Comparison of ENCODE assay signal across 19 cellular contexts in genomic region chr7:91039033-91039432, GRCh38.
A peak's percentile ranks its signal among the peaks of the same experiment; 100 is the strongest.
DNase-seq lines count a peak whose midpoint lies in the region; ATAC-seq and FAIRE-seq lines count a peak whose summit lies in the region.
"Had no signal": no experiment of that assay in that cellular context is flagged by ENCODE, and none has a peak within 500 bp of the region (broad histone marks: within the 10 kb centered on the region; RNA-seq: fewer than 3 reads in every experiment).

No MANE protein-coding gene starts in this region.

- H3K4me3 Mint-ChIP-seq in stimulated activated memory B cell treated with anti-CD40 and anti-IgM and Interleukin-4, amounts not matched to agents 10 μg/mL and 1 μg/mL and 100 μg/mL, for 72 hours: no peak overlapping the region
- H3K4me3 Mint-ChIP-seq: activated naive CD8-positive, alpha-beta T cell treated with anti-CD3 and anti-CD28 coated beads, Interleukin-2, amount 50 U/mL, for 24 hours; activated T-cell treated with anti-CD3 and anti-CD28 coated beads, Interleukin-2, amount 50 U/mL, for 4 hours; T-helper 1 cell treated with Interleukin-12 subunit alpha and Interleukin-12 subunit beta and Interleukin-4 antibody, amounts not matched to agents 30 μg/mL and 1 μg/mL, for 36 hours had no signal

- no peak for FAIRE-seq in RCC 7860 (lab: Jason Lieb, UNC)

- no peaks in the 10 kb centered on the region for H3K27me3 Mint-ChIP-seq in stimulated activated memory B cell treated with anti-CD40 and anti-IgM and Interleukin-4, amounts not matched to agents 10 μg/mL and 1 μg/mL and 100 μg/mL, for 72 hours
- H3K27me3 Mint-ChIP-seq: activated naive CD8-positive, alpha-beta T cell treated with anti-CD3 and anti-CD28 coated beads, Interleukin-2, amount 50 U/mL, for 24 hours had no signal

- no peaks in the 10 kb centered on the region for H3K9me3 Mint-ChIP-seq in stimulated activated memory B cell treated with anti-CD40 and anti-IgM and Interleukin-4, amounts not matched to agents 10 μg/mL and 1 μg/mL and 100 μg/mL, for 72 hours
- H3K9me3 Mint-ChIP-seq: activated naive CD8-positive, alpha-beta T cell treated with anti-CD3 and anti-CD28 coated beads, Interleukin-2, amount 50 U/mL, for 24 hours; activated T-cell treated with anti-CD3 and anti-CD28 coated beads, Interleukin-2, amount 50 U/mL, for 4 hours; T-helper 1 cell treated with Interleukin-12 subunit alpha and Interleukin-12 subunit beta and Interleukin-4 antibody, amounts not matched to agents 30 μg/mL and 1 μg/mL, for 36 hours had no signal

- peaks cover 30% of the 10 kb centered on the region for H3K36me3 Mint-ChIP-seq in stimulated activated memory B cell treated with anti-CD40 and anti-IgM and Interleukin-4, amounts not matched to agents 10 μg/mL and 1 μg/mL and 100 μg/mL, for 72 hours

- peak overlapping the region; percentile 0 for H3K27ac Mint-ChIP-seq in stimulated activated memory B cell treated with anti-CD40 and anti-IgM and Interleukin-4, amounts not matched to agents 10 μg/mL and 1 μg/mL and 100 μg/mL, for 72 hours
- H3K27ac Mint-ChIP-seq: activated naive CD8-positive, alpha-beta T cell treated with anti-CD3 and anti-CD28 coated beads, Interleukin-2, amount 50 U/mL, for 24 hours; T-helper 1 cell treated with Interleukin-12 subunit alpha and Interleukin-12 subunit beta and Interleukin-4 antibody, amounts not matched to agents 30 μg/mL and 1 μg/mL, for 36 hours had no signal

- no peak for DNase-seq in RCC 7860 (ENCODE audit: low spot score)
- DNase-seq in iPS-NIHi11 (ENCODE audit: low spot score): no peak
- no peak for DNase-seq in cerebellar nuclear complex (lab: John Stamatoyannopoulos, UW)
- DNase-seq: activated CD4-positive, CD25-positive, alpha-beta regulatory T cell treated with anti-CD3 and anti-CD28 coated beads, Interleukin-2, amount 50 U/mL, for 72 hours; activated naive CD8-positive, alpha-beta T cell treated with anti-CD3 and anti-CD28 coated beads, Interleukin-2, amount 50 U/mL, for 24 hours; activated T-cell treated with anti-CD3 and anti-CD28 coated beads, Interleukin-2, amount 50 U/mL, for 4 hours; central memory CD4-positive, alpha-beta T cell; DMS79 treated with DMSO at 0.1 percent for 48 hours; gastrocnemius medialis; H7; NCI-H2081; NCI-H774; RPMI8226; stimulated activated naive CD4-positive, alpha-beta T cell treated with Interleukin-2 at 50 U/mL for 16 hours had no signal

- peak; percentile 75 for ATAC-seq in GM19025 (IDR thresholded peaks at IDR 0.05; ENCODE audit: low read depth, unreplicated experiment)
- ATAC-seq in GM21528 (IDR thresholded peaks at IDR 0.05; ENCODE audit: low FRiP score, unreplicated experiment): peak; percentile 70
- peak; percentile 71 for ATAC-seq in HG03064 (IDR thresholded peaks at IDR 0.05; ENCODE audit: low read depth, unreplicated experiment)
- no peak for ATAC-seq in stimulated activated memory B cell treated with anti-CD40 and anti-IgM and Interleukin-4, amounts not matched to agents 10 μg/mL and 1 μg/mL and 100 μg/mL, for 72 hours
- ATAC-seq: activated naive CD8-positive, alpha-beta T cell treated with anti-CD3 and anti-CD28 coated beads, Interleukin-2, amount 50 U/mL, for 24 hours; activated T-cell treated with anti-CD3 and anti-CD28 coated beads, Interleukin-2, amount 50 U/mL, for 4 hours; gastrocnemius medialis had no signal

- peaks cover 14% of the 10 kb centered on the region for H3K4me1 Mint-ChIP-seq in stimulated activated memory B cell treated with anti-CD40 and anti-IgM and Interleukin-4, amounts not matched to agents 10 μg/mL and 1 μg/mL and 100 μg/mL, for 72 hours
- H3K4me1 Mint-ChIP-seq: activated naive CD8-positive, alpha-beta T cell treated with anti-CD3 and anti-CD28 coated beads, Interleukin-2, amount 50 U/mL, for 24 hours had no signal
